ENCODE assay signal across 1 cellular context in genomic region chr1:243322326-243322725, GRCh38.
TF ChIP-seq lines count a peak whose summit lies in the region.

No MANE protein-coding gene starts in this region.

TF ChIP-seq in K562, 482 proteins besides CTCF, POLR2A, EP300 and RAD21 (continued from another document):
- TF ChIP-seq SOX6 (IDR thresholded peaks at IDR 0.05) (0 out of 2 replicates have a peak, but pooled peaks have one; percentile 30), MAFG (tag; conservative IDR thresholded peaks at IDR 0.05) (peak; percentile 87), ZNF780A (CRISPR knock-in tag; IDR thresholded peaks at IDR 0.05) (no peak), NFE2 (IDR thresholded peaks at IDR 0.05; ENCODE audit: low read depth) (peak; percentile 72), ZNF3 (CRISPR knock-in tag; IDR thresholded peaks at IDR 0.05) (no peak), SRSF7 (optimal IDR thresholded peaks at IDR 0.05; ENCODE audit: low read depth, low read length) (no peak), C11orf30 (IDR thresholded peaks at IDR 0.05; ENCODE audit: low read depth) (peak; percentile 73)
TF ChIP-seq in K562: peak in this region for 8.
